In the genomic region with DNA sequence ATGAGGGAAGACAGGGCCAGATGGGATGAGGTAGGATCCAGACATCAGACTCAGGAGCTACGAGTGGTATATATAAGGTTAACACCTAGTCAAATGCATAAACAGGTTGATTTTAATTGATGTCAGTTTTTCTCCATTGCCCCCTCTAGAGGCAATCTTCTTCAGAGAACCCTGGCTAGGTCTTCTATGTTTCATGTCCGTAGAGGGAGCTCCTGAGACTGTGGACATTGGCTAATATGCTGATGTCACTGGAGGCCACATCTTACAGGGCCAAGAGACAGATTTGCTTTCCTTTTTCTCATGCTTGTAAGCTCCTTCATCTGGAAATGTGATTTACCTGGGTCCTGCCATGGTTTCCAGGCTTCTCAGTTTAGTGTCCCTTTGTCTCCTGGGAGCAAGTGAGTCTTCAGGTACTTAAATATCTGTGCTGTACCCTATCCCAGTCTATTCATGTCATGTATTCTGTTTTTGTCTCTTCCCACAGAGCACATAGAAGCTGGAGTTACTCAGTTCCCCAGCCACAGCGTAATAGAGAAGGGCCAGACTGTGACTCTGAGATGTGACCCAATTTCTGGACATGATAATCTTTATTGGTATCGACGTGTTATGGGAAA, we compare ENCODE assay signal across 8 cellular contexts.
DNase-seq lines count a peak whose midpoint lies in the region; ATAC-seq and TF ChIP-seq lines count a peak whose summit lies in the region.

No MANE protein-coding gene starts in this region.

- H3K4me3 ChIP-seq in astrocyte of the spinal cord (ENCODE audit: low read depth, low read length) = no peak overlapping the region

- peak; percentile 82 for TF ChIP-seq CTCF in astrocyte of the spinal cord (IDR thresholded peaks at IDR 0.05; ENCODE audit: low read depth, low read length)

- DNase-seq in CMK (ENCODE audit: low read depth) (peak; percentile 1), MV-4-11 (lab: John Stamatoyannopoulos, UW) (peak; percentile 70), astrocyte of the spinal cord (ENCODE audit: low read depth, low spot score) (peak; percentile 67), left lobe of liver (ENCODE audit: low spot score) (no peak), NK-92 (lab: John Stamatoyannopoulos, UW; ENCODE audit: unreplicated experiment) (no peak)
- DNase-seq in stimulated activated CD4-positive, alpha-beta T cell treated with anti-CD3 and anti-CD28 coated beads, Interleukin-12 subunit alpha, Interleukin-12 subunit beta, amount 100 ng/mL, for 4 hours = no peak

- peak; percentile 69 for ATAC-seq in GM18505 (IDR thresholded peaks at IDR 0.05; ENCODE audit: unreplicated experiment)
- ATAC-seq in HG02678 (IDR thresholded peaks at IDR 0.05; ENCODE audit: unreplicated experiment) = peak; percentile 74
- peak; percentile 99 for ATAC-seq in left lobe of liver

- no peak for TF ChIP-seq POLR2A in GM18505 (IDR thresholded peaks at IDR 0.05; ENCODE audit: borderline replicate concordance, extremely low read depth, insufficient read depth, insufficient read length)

- in situ Hi-C loops in astrocyte of the spinal cord (cut with HindIII; ENCODE audit: low sequenced_read_pairs) = no loop called here

Comparison
In these comparisons a context has a peak if more than half of its experiments do, and no peak if none do; other contexts are left out.
1. DNase-seq: peak in CMK (single experiment), MV-4-11 (single experiment) and astrocyte of the spinal cord (single experiment); none in left lobe of liver (single experiment), NK-92 (single experiment) and stimulated activated CD4-positive, alpha-beta T cell treated with anti-CD3 and anti-CD28 coated beads, Interleukin-12 subunit alpha, Interleukin-12 subunit beta, amount 100 ng/mL, for 4 hours (single experiment).
2. Peak in every context shown above with its lines, with median percentiles within 50 percentile points of each other: ATAC-seq.